In the genomic region with DNA sequence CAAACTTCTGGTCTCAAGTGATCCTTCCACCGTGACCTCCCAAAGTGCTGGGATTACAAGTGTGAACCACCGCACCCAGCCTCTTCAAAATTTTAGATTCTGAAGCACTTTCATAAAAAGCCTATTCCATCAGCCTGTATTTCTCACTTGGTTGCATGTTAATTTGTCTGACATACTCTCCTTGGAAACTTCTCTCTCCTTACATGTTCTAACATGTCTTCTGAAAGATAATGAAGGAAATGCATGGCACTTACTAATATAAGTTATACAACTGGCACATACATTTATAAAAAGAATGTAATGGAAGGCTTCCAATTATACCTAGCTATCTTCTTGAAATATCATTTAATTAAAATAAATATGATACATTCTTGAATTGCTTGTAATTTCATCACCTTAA, we compare ENCODE assay signal across 27 cellular contexts.
"Had no signal": no experiment of that assay in that cellular context is flagged by ENCODE, and none has a peak within 500 bp of the region (broad histone marks: within the 10 kb centered on the region; RNA-seq: fewer than 3 reads in every experiment).

No MANE protein-coding gene starts in this region.

- H3K27me3 ChIP-seq: brain microvascular endothelial cell, Peyer's patch had no signal

- H3K9me3 ChIP-seq: Peyer's patch had no signal

- H3K27ac ChIP-seq: brain microvascular endothelial cell, KMS-11, Peyer's patch, SK-N-MC had no signal

- H3K4me1 ChIP-seq: Peyer's patch had no signal

- DNase-seq: activated CD4-positive, alpha-beta T cell treated with anti-CD3 and anti-CD28 coated beads, Interleukin-2, amount 10 ng/mL, durations not matched to agents 24 days and 14 days; activated CD4-positive, alpha-beta T cell treated with anti-CD3 and anti-CD28 coated beads, Interleukin-2, amount 50 U/mL, for 4 hours; activated CD8-positive, alpha-beta T cell treated with anti-CD3 and anti-CD28 coated beads for 36 hours; activated effector memory CD4-positive, alpha-beta T cell treated with anti-CD3 and anti-CD28 coated beads, Interleukin-2, amount 50 U/mL, for 16 hours; activated naive CD4-positive, alpha-beta T cell; activated naive CD4-positive, alpha-beta T cell treated with anti-CD3 and anti-CD28 coated beads, Interleukin-2, amount 50 U/mL, for 16 hours; activated naive CD8-positive, alpha-beta T cell treated with anti-CD3 and anti-CD28 coated beads for 36 hours; activated T-cell treated with anti-CD3 and anti-CD28 coated beads, Interleukin-2, amount 50 U/mL, for 1 hour; activated T-cell treated with anti-CD3 and anti-CD28 coated beads, Interleukin-2, amount 50 U/mL, for 72 hours; amniotic stem cell; aorta; brain microvascular endothelial cell; cerebellar nuclear complex; NCI-H1092 treated with DMSO at 0.1 percent for 48 hours; NCI-H1417; NCI-H146; NCI-H187 treated with DMSO at 0.1 percent for 48 hours; NCI-H2081; NCI-H345; NCI-H524 treated with DMSO at 0.1 percent for 48 hours; PC-3; Peyer's patch; Right ventricle myocardium superior; RPMI8226 had no signal

- H3K36me3 ChIP-seq: brain microvascular endothelial cell, Peyer's patch had no signal

- H3K4me3 ChIP-seq: Peyer's patch, SK-N-MC had no signal

- ATAC-seq: activated CD8-positive, alpha-beta T cell treated with anti-CD3 and anti-CD28 coated beads for 36 hours; activated T-cell treated with anti-CD3 and anti-CD28 coated beads, Interleukin-2, amount 50 U/mL, for 72 hours; activated T-helper 17 cell treated with anti-CD3 and anti-CD28 coated beads, Interleukin-2, amount 50 U/mL, for 72 hours; PC-3 had no signal
